ENCODE assay signal across 9 cellular contexts in genomic region chr1:51878307-51878615, GRCh38. TPM values are rescaled to one million over a fixed set of nuclear protein-coding genes. Genes with fewer than 3 reads are reported as not detected.
DNase-seq lines count a peak whose midpoint lies in the region; ATAC-seq, FAIRE-seq and TF ChIP-seq lines count a peak whose summit lies in the region.
"Had no signal": no experiment of that assay in that cellular context is flagged by ENCODE, and none has a peak within 500 bp of the region (broad histone marks: within the 10 kb centered on the region; RNA-seq: fewer than 3 reads in every experiment).

No MANE protein-coding gene starts in this region.

- H3K4me3 Mint-ChIP-seq in GM23338, result no peak overlapping the region
- H3K4me3 Mint-ChIP-seq: central memory CD8-positive, alpha-beta T cell had no signal

- H3K9me3 Mint-ChIP-seq in GM23338, result no peaks in the 10 kb centered on the region
- H3K9me3 Mint-ChIP-seq: central memory CD8-positive, alpha-beta T cell had no signal

- no peak overlapping the region for H3K27ac Mint-ChIP-seq in GM23338

- DNase-seq in A673 (ENCODE audit: low spot score) (no peak), GM23338 (ENCODE audit: low spot score) (no peak), SJCRH30 (no peak), HuH-7 (ENCODE audit: low spot score) (no peak), D721Med (ENCODE audit: insufficient read length, low spot score) (no peak), HuH-7.5 (ENCODE audit: low spot score) (no peak)
- DNase-seq in activated CD8-positive, alpha-beta memory T cell treated with anti-CD3 and anti-CD28 coated beads, Interleukin-2, amount 50 U/mL, for 4 hours, result no peak

- CTCF ChIA-PET in A673 (lab: Charles Lee), result no interaction called here

- H3K27ac ChIP-seq in A673 (ENCODE audit: low read depth, low read length, poor library complexity, severe bottlenecking) (peak overlapping the region; percentile 98), GM23338 (ENCODE audit: low read depth) (peak overlapping the region; percentile 94), SJCRH30 (peak overlapping the region; percentile 90), layer of hippocampus (ENCODE audit: low read depth, low read length) (peak overlapping the region; percentile 88)

- H3K9me3 ChIP-seq in A673 (ENCODE audit: low read depth, low read length, poor library complexity, severe bottlenecking) (no peaks in the 10 kb centered on the region), SJCRH30 (replicated peaks) (no peaks in the 10 kb centered on the region)

- H3K27me3 ChIP-seq in A673 (replicated peaks; ENCODE audit: insufficient read depth, low read depth, low read length, poor library complexity) (no peaks in the 10 kb centered on the region), GM23338 (ENCODE audit: insufficient read depth) (no peaks in the 10 kb centered on the region), SJCRH30 (no peaks in the 10 kb centered on the region), layer of hippocampus (ENCODE audit: control insufficient read depth, insufficient read depth, low read length) (no peaks in the 10 kb centered on the region)

- H3K4me2 ChIP-seq in GM23338, result peak overlapping the region; percentile 89

- no peaks in the 10 kb centered on the region for H3K4me1 ChIP-seq in A673 (ENCODE audit: insufficient read depth, low read length, poor library complexity, severe bottlenecking)
- H3K4me1 ChIP-seq in GM23338 (ENCODE audit: insufficient read depth), result peaks cover 32% of the 10 kb centered on the region
- H3K4me1 ChIP-seq in SJCRH30, result no peaks in the 10 kb centered on the region

- H3K36me3 Mint-ChIP-seq in GM23338 (ENCODE audit: low read depth), result peaks cover 3% of the 10 kb centered on the region; the same call in 2 of the 3 replicates

- peaks cover 11% of the 10 kb centered on the region; the same call in 1 of the 2 replicates for H4K20me1 ChIP-seq in GM23338 (replicated peaks; ENCODE audit: insufficient read depth)

- no peaks in the 10 kb centered on the region for H3K9me2 ChIP-seq in GM23338 (ENCODE audit: insufficient read depth)

- intact Hi-C loops in A673 (cut with micrococcal nuclease; ENCODE audit: unreplicated experiment), result loop anchor here (2.0 kb wide), 1 partner anchor 33 kb away; no protein-coding TSS in a partner anchor

- POLR2A ChIA-PET in A673 (lab: Charles Lee; ENCODE audit: low non-redundant PET), result interaction anchor here (0.6 kb wide), 1 partner anchor 79 kb away, joined by 3 read pairs; no protein-coding TSS in a partner anchor

- peaks cover 4% of the 10 kb centered on the region; the same call in 1 of the 2 replicates for H3F3A ChIP-seq in GM23338 (replicated peaks; ENCODE audit: low read depth)

- no peak overlapping the region for H2AFZ ChIP-seq in GM23338

- H3K36me3 ChIP-seq in A673 (ENCODE audit: insufficient read depth, low read length, poor library complexity, severe bottlenecking) (peaks cover 18% of the 10 kb centered on the region), GM23338 (ENCODE audit: insufficient read depth) (no peaks in the 10 kb centered on the region), SJCRH30 (peaks cover 6% of the 10 kb centered on the region)

- ATAC-seq in GM23338, result peak; percentile 50

- peaks cover 51% of the 10 kb centered on the region for H3K79me2 ChIP-seq in GM23338 (replicated peaks; ENCODE audit: insufficient read depth)

- H3K27me3 Mint-ChIP-seq in GM23338 (ENCODE audit: insufficient read depth, low read depth, poor library complexity), result no peaks in the 10 kb centered on the region

- H3K4me1 Mint-ChIP-seq in GM23338, result peaks cover 28% of the 10 kb centered on the region

- no peak for TF ChIP-seq CTCF in A673 (conservative IDR thresholded peaks at IDR 0.05; ENCODE audit: low read depth, low read length)
- TF ChIP-seq CTCF in GM23338 (conservative IDR thresholded peaks at IDR 0.05; ENCODE audit: low read depth in 2 of 2), result no peak
- no peak for TF ChIP-seq CTCF in D721Med (IDR thresholded peaks at IDR 0.05; ENCODE audit: insufficient read depth, missing control alignments)

- no peak for FAIRE-seq in D721Med (lab: Jason Lieb, UNC)

- no TSS peak for BruUV-seq in A673 (replicated peaks; lab: Mats Ljungman, UMichigan)

- peak overlapping the region; percentile 71 for H3K4me3 ChIP-seq in A673 (ENCODE audit: low read depth, low read length, poor library complexity, severe bottlenecking)
- H3K4me3 ChIP-seq in GM23338, result peak overlapping the region; percentile 97
- peak overlapping the region; percentile 83 for H3K4me3 ChIP-seq in SJCRH30

TF ChIP-seq in GM23338, 12 proteins besides CTCF, POLR2A, EP300 and RAD21 (continues in another document):
- no peak for TF ChIP-seq EZH2 (IDR thresholded peaks at IDR 0.05; ENCODE audit: low read depth, unreplicated experiment)
- no peak for TF ChIP-seq STAT1 (IDR thresholded peaks at IDR 0.05; ENCODE audit: unreplicated experiment)
- TF ChIP-seq, protein P1, sequence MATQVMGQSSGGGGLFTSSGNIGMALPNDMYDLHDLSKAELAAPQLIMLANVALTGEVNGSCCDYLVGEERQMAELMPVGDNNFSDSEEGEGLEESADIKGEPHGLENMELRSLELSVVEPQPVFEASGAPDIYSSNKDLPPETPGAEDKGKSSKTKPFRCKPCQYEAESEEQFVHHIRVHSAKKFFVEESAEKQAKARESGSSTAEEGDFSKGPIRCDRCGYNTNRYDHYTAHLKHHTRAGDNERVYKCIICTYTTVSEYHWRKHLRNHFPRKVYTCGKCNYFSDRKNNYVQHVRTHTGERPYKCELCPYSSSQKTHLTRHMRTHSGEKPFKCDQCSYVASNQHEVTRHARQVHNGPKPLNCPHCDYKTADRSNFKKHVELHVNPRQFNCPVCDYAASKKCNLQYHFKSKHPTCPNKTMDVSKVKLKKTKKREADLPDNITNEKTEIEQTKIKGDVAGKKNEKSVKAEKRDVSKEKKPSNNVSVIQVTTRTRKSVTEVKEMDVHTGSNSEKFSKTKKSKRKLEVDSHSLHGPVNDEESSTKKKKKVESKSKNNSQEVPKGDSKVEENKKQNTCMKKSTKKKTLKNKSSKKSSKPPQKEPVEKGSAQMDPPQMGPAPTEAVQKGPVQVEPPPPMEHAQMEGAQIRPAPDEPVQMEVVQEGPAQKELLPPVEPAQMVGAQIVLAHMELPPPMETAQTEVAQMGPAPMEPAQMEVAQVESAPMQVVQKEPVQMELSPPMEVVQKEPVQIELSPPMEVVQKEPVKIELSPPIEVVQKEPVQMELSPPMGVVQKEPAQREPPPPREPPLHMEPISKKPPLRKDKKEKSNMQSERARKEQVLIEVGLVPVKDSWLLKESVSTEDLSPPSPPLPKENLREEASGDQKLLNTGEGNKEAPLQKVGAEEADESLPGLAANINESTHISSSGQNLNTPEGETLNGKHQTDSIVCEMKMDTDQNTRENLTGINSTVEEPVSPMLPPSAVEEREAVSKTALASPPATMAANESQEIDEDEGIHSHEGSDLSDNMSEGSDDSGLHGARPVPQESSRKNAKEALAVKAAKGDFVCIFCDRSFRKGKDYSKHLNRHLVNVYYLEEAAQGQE (IDR thresholded peaks at IDR 0.05; ENCODE audit: unreplicated experiment), result no peak

RNA-seq across cellular contexts. Expression of gene NRDC, which starts 0.3 kb away (rescaled TPM):
- total RNA-seq in A673 (2021), result 1,009 and 1,043 TPM in 2 replicates
- total RNA-seq in GM23338 (2014; rRNA removed; shearing (Covaris generic)), result 121 and 129 TPM in 2 replicates
- 198 and 217 TPM in 2 replicates for polyA plus RNA-seq in GM23338 (2016; fragmentation: Nextera tagmentation; extraction: Ambion mirVana)
- 86.2 and 94.6 TPM in 2 replicates for total RNA-seq in SJCRH30 (2014; rRNA removed; shearing (Covaris generic))
